1 cellular context compared by ENCODE assay signal in genomic region chr11:65575568-65576231, GRCh38.
TF ChIP-seq lines count a peak whose summit lies in the region.

TSS of gene EHBP1L1 (plus strand) at chr11:65576053. CDS start at chr11:65576303, 250 bp downstream.

TF ChIP-seq in K562, 482 proteins besides CTCF, POLR2A, EP300 and RAD21 (continued from another document):
- no peak for TF ChIP-seq MGA (IDR thresholded peaks at IDR 0.05)
- no peak for TF ChIP-seq ZNF75A (CRISPR knock-in tag; IDR thresholded peaks at IDR 0.05)
- TF ChIP-seq NR2C2 (CRISPR knock-in tag; IDR thresholded peaks at IDR 0.05): no peak
- TF ChIP-seq NR2C2 (tag; IDR thresholded peaks at IDR 0.05): peak; percentile 77
- TF ChIP-seq SMARCA5 (IDR thresholded peaks at IDR 0.05): peak; percentile 87; the same call in 1 of the 2 replicates
- no peak for TF ChIP-seq ZKSCAN8 (CRISPR knock-in tag; IDR thresholded peaks at IDR 0.05)
- TF ChIP-seq ZNF639 (CRISPR knock-in tag; conservative IDR thresholded peaks at IDR 0.05 in 1 of 2, IDR thresholded peaks at IDR 0.05 in 1 of 2): peak in 1 of 2 experiments; percentile 91; a peak in 2 of 4 replicates
- peak; percentile 60 to 89; a peak in 3 of 4 replicates for TF ChIP-seq MAZ (CRISPR knock-in tag; conservative IDR thresholded peaks at IDR 0.05 in 1 of 2, IDR thresholded peaks at IDR 0.05 in 1 of 2)
- TF ChIP-seq, protein P1, sequence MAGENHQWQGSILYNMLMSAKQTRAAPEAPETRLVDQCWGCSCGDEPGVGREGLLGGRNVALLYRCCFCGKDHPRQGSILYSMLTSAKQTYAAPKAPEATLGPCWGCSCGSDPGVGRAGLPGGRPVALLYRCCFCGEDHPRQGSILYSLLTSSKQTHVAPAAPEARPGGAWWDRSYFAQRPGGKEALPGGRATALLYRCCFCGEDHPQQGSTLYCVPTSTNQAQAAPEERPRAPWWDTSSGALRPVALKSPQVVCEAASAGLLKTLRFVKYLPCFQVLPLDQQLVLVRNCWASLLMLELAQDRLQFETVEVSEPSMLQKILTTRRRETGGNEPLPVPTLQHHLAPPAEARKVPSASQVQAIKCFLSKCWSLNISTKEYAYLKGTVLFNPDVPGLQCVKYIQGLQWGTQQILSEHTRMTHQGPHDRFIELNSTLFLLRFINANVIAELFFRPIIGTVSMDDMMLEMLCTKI (IDR thresholded peaks at IDR 0.05; ENCODE audit: partially characterized antibody): no peak
- TF ChIP-seq FOXP1 (CRISPR knock-in tag; IDR thresholded peaks at IDR 0.05): no peak
- TF ChIP-seq PRPF4 (IDR thresholded peaks at IDR 0.05; ENCODE audit: insufficient read depth, low read depth, low read length, poor library complexity, severe bottlenecking): no peak
- no peak for TF ChIP-seq HMGN3 (IDR thresholded peaks at IDR 0.05; ENCODE audit: borderline replicate concordance, extremely low read depth, insufficient read length, low read depth, low read length)
- TF ChIP-seq HDAC8 (tag; IDR thresholded peaks at IDR 0.05): no peak
- TF ChIP-seq EGR1 (conservative IDR thresholded peaks at IDR 0.05): peak; percentile 89
- no peak for TF ChIP-seq FOXP4 (CRISPR knock-in tag; IDR thresholded peaks at IDR 0.05; ENCODE audit: borderline replicate concordance)
- TF ChIP-seq HNRNPL (IDR thresholded peaks at IDR 0.05; ENCODE audit: low read depth, low read length): 0 out of 2 replicates have a peak, but pooled peaks have one; percentile 27
- TF ChIP-seq NFXL1 (CRISPR knock-in tag; IDR thresholded peaks at IDR 0.05): no peak
- peak; percentile 91; the same call in 1 of the 2 replicates for TF ChIP-seq HMBOX1 (IDR thresholded peaks at IDR 0.05)
- peak; percentile 28; the same call in 1 of the 2 replicates for TF ChIP-seq SIN3B (IDR thresholded peaks at IDR 0.05; ENCODE audit: low read depth)
- no peak; the same call in 1 of the 2 replicates for TF ChIP-seq ZNF143 (CRISPR knock-in tag; IDR thresholded peaks at IDR 0.05)
- TF ChIP-seq, protein P2, sequence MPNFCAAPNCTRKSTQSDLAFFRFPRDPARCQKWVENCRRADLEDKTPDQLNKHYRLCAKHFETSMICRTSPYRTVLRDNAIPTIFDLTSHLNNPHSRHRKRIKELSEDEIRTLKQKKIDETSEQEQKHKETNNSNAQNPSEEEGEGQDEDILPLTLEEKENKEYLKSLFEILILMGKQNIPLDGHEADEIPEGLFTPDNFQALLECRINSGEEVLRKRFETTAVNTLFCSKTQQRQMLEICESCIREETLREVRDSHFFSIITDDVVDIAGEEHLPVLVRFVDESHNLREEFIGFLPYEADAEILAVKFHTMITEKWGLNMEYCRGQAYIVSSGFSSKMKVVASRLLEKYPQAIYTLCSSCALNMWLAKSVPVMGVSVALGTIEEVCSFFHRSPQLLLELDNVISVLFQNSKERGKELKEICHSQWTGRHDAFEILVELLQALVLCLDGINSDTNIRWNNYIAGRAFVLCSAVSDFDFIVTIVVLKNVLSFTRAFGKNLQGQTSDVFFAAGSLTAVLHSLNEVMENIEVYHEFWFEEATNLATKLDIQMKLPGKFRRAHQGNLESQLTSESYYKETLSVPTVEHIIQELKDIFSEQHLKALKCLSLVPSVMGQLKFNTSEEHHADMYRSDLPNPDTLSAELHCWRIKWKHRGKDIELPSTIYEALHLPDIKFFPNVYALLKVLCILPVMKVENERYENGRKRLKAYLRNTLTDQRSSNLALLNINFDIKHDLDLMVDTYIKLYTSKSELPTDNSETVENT (CRISPR knock-in tag; IDR thresholded peaks at IDR 0.05): 0 out of 2 replicates have a peak, but pooled peaks have one; percentile 35
